Comparison of ENCODE assay signal across 2 cellular contexts in genomic region chr7:159167139-159167538, GRCh38.
TF ChIP-seq lines count a peak whose summit lies in the region.

No MANE protein-coding gene starts in this region.

TF ChIP-seq in HepG2, 621 proteins besides CTCF, POLR2A, EP300 and RAD21:
- peak; percentile 21; the same call in 1 of the 2 replicates for TF ChIP-seq ZBTB33 (CRISPR knock-in tag; IDR thresholded peaks at IDR 0.05)
- no peak for TF ChIP-seq ZNF142 (CRISPR knock-in tag; IDR thresholded peaks at IDR 0.05)

TF ChIP-seq in H1, 55 proteins besides CTCF, POLR2A, EP300 and RAD21:
- TF ChIP-seq POU5F1 (IDR thresholded peaks at IDR 0.05; ENCODE audit: low read depth, low read length) (no peak), SP4 (IDR thresholded peaks at IDR 0.05; ENCODE audit: low read length) (no peak), SUZ12 (IDR thresholded peaks at IDR 0.05; ENCODE audit: low read length) (no peak), TCF12 (IDR thresholded peaks at IDR 0.05; ENCODE audit: low read depth, low read length) (no peak), CHD1 (IDR thresholded peaks at IDR 0.05; ENCODE audit: low read depth, low read length) (no peak), BRCA1 (IDR thresholded peaks at IDR 0.05; ENCODE audit: low read depth, low read length) (no peak), SRF (IDR thresholded peaks at IDR 0.05; ENCODE audit: low read depth, low read length) (no peak), YY1 (IDR thresholded peaks at IDR 0.05; ENCODE audit: low read depth, low read length) (no peak), KDM1A (IDR thresholded peaks at IDR 0.05; ENCODE audit: borderline replicate concordance, low read length) (no peak), MAFK (IDR thresholded peaks at IDR 0.05; ENCODE audit: low read depth, low read length) (no peak), SIRT6 (IDR thresholded peaks at IDR 0.05; ENCODE audit: low read length) (no peak), KDM4A (IDR thresholded peaks at IDR 0.05; ENCODE audit: low read depth, low read length, severe bottlenecking) (no peak), GTF2F1 (IDR thresholded peaks at IDR 0.05; ENCODE audit: borderline replicate concordance, low read depth, low read length) (no peak), FOSL1 (IDR thresholded peaks at IDR 0.05; ENCODE audit: insufficient read depth, low read depth, low read length) (no peak), HDAC2 (IDR thresholded peaks at IDR 0.05; ENCODE audit: borderline replicate concordance in 1 of 2, low read depth in 2 of 2, low read length in 2 of 2) (no peak), PHF8 (conservative IDR thresholded peaks at IDR 0.05; ENCODE audit: low read depth, low read length) (no peak)
- TF ChIP-seq, protein P1, sequence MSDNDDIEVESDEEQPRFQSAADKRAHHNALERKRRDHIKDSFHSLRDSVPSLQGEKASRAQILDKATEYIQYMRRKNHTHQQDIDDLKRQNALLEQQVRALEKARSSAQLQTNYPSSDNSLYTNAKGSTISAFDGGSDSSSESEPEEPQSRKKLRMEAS (IDR thresholded peaks at IDR 0.05), result no peak
